ENCODE assay signal across 1 cellular context in genomic region chr19:12766051-12766521, GRCh38.
TF ChIP-seq lines count a peak whose summit lies in the region.

No MANE protein-coding gene starts in this region.

TF ChIP-seq in A549, 52 proteins besides CTCF, POLR2A, EP300 and RAD21 (continued from another document):
- TF ChIP-seq HMGXB4 (CRISPR knock-in tag; IDR thresholded peaks at IDR 0.05; ENCODE audit: borderline replicate concordance) (no peak), MAX (IDR thresholded peaks at IDR 0.05) (0 out of 2 replicates have a peak, but pooled peaks have one; percentile 31), FOXS1 (CRISPR knock-in tag; IDR thresholded peaks at IDR 0.05) (no peak)
